Comparison of ENCODE assay signal across 14 cellular contexts in genomic region chr4:57182132-57182874, GRCh38.
DNase-seq lines count a peak whose midpoint lies in the region; ATAC-seq, FAIRE-seq and TF ChIP-seq lines count a peak whose summit lies in the region.
"Had no signal": no experiment of that assay in that cellular context is flagged by ENCODE, and none has a peak within 500 bp of the region (broad histone marks: within the 10 kb centered on the region; RNA-seq: fewer than 3 reads in every experiment).

No MANE protein-coding gene starts in this region.

- H3K9me1 ChIP-seq in K562 (ENCODE audit: control insufficient read depth, insufficient read depth, low read length): no peaks in the 10 kb centered on the region

- no peak overlapping the region for H2AFZ ChIP-seq in K562 (ENCODE audit: low read depth, low read length)

- no peaks in the 10 kb centered on the region for H3K79me2 ChIP-seq in K562 (ENCODE audit: control insufficient read depth, insufficient read depth, low read length)

- H3K4me1 Mint-ChIP-seq in endodermal cell: peaks cover 5% of the 10 kb centered on the region
- H3K4me1 Mint-ChIP-seq in stimulated activated memory B cell treated with anti-CD40 and anti-IgM and Interleukin-4, amounts not matched to agents 10 μg/mL and 1 μg/mL and 100 μg/mL, for 72 hours: no peaks in the 10 kb centered on the region

- H3K4me3 Mint-ChIP-seq in endodermal cell: no peak overlapping the region
- H3K4me3 Mint-ChIP-seq in stimulated activated memory B cell treated with anti-CD40 and anti-IgM and Interleukin-4, amounts not matched to agents 10 μg/mL and 1 μg/mL and 100 μg/mL, for 72 hours: no peak overlapping the region
- H3K4me3 Mint-ChIP-seq: mesothelial cell of epicardium had no signal

- H3K27ac Mint-ChIP-seq in endodermal cell: no peak overlapping the region
- H3K27ac Mint-ChIP-seq in stimulated activated memory B cell treated with anti-CD40 and anti-IgM and Interleukin-4, amounts not matched to agents 10 μg/mL and 1 μg/mL and 100 μg/mL, for 72 hours: no peak overlapping the region
- H3K27ac Mint-ChIP-seq: mesothelial cell of epicardium had no signal

- no peak for TF ChIP-seq EP300 in K562 (IDR thresholded peaks at IDR 0.05; ENCODE audit: low read length)

- in situ Hi-C loops in K562 (cut with MboI): no loop called here

- H3K4me1 ChIP-seq in BE2C (no peaks in the 10 kb centered on the region), K562 (replicated peaks in 1 of 2; ENCODE audit: control insufficient read depth in 2 of 2, insufficient read depth in 2 of 2, low read length in 2 of 2) (no peaks in the 10 kb centered on the region; a peak in 1 of 5 replicates), endodermal cell (ENCODE audit: control insufficient read depth, insufficient read depth, low read length) (no peaks in the 10 kb centered on the region)
- H3K4me1 ChIP-seq: ascending aorta, transverse colon had no signal

- no peaks in the 10 kb centered on the region for H4K20me1 ChIP-seq in K562 (replicated peaks; ENCODE audit: control insufficient read depth, insufficient read depth, low read length)

- TF ChIP-seq RAD21 in K562 (CRISPR knock-in tag; conservative IDR thresholded peaks at IDR 0.05 in 1 of 2, IDR thresholded peaks at IDR 0.05 in 1 of 2): no peak

- H3K27ac ChIP-seq in K562 (ENCODE audit: extremely low read depth, low read depth, low read length): no peak overlapping the region
- peak overlapping the region; percentile 71 for H3K27ac ChIP-seq in layer of hippocampus (ENCODE audit: low read depth, low read length)
- H3K27ac ChIP-seq in endodermal cell (ENCODE audit: low read depth, low read length): no peak overlapping the region
- H3K27ac ChIP-seq: ascending aorta, transverse colon, WERI-Rb-1 had no signal

- H3K9ac ChIP-seq in K562 (ENCODE audit: insufficient read depth in 1 of 2, low read depth in 2 of 2, low read length in 2 of 2): no peak overlapping the region
- no peak overlapping the region for H3K9ac ChIP-seq in endodermal cell (ENCODE audit: extremely low read depth, low read length, poor library complexity, severe bottlenecking)

- H3K36me3 ChIP-seq in BE2C (no peaks in the 10 kb centered on the region), K562 (ENCODE audit: control insufficient read depth, insufficient read depth, low read length) (no peaks in the 10 kb centered on the region), endodermal cell (ENCODE audit: control insufficient read depth, insufficient read depth, low read length) (no peaks in the 10 kb centered on the region)
- H3K36me3 ChIP-seq: ascending aorta, transverse colon, WERI-Rb-1 had no signal

- intact Hi-C loops in K562 (cut with micrococcal nuclease): no loop called here

- CTCF ChIA-PET in K562 (lab: Yijun Ruan, JAX; ENCODE audit: low intra/inter-chr PET ratio): no interaction called here

- H3K4me3 ChIP-seq in BE2C (ENCODE audit: low read depth, low read length) (no peak overlapping the region), K562 (no peak overlapping the region), endodermal cell (ENCODE audit: low read length) (no peak overlapping the region)
- H3K4me3 ChIP-seq: ascending aorta, transverse colon had no signal

- H3K36me3 Mint-ChIP-seq in endodermal cell (ENCODE audit: low read depth): no peaks in the 10 kb centered on the region
- no peaks in the 10 kb centered on the region for H3K36me3 Mint-ChIP-seq in stimulated activated memory B cell treated with anti-CD40 and anti-IgM and Interleukin-4, amounts not matched to agents 10 μg/mL and 1 μg/mL and 100 μg/mL, for 72 hours
- H3K36me3 Mint-ChIP-seq: mesothelial cell of epicardium had no signal

- H3K9me3 Mint-ChIP-seq in endodermal cell: no peaks in the 10 kb centered on the region
- H3K9me3 Mint-ChIP-seq in stimulated activated memory B cell treated with anti-CD40 and anti-IgM and Interleukin-4, amounts not matched to agents 10 μg/mL and 1 μg/mL and 100 μg/mL, for 72 hours: peaks cover 3% of the 10 kb centered on the region
- H3K9me3 Mint-ChIP-seq: mesothelial cell of epicardium had no signal

- peaks cover 44% of the 10 kb centered on the region for H3K27me3 Mint-ChIP-seq in endodermal cell (ENCODE audit: insufficient read depth)
- no peaks in the 10 kb centered on the region for H3K27me3 Mint-ChIP-seq in stimulated activated memory B cell treated with anti-CD40 and anti-IgM and Interleukin-4, amounts not matched to agents 10 μg/mL and 1 μg/mL and 100 μg/mL, for 72 hours

- H3K4me2 ChIP-seq in K562 (ENCODE audit: insufficient read depth, low read length): no peak overlapping the region; the same call in 1 of the 2 replicates

- H3K9me3 ChIP-seq in BE2C (no peaks in the 10 kb centered on the region), K562 (replicated peaks; ENCODE audit: control insufficient read depth, insufficient read depth, low read depth, low read length) (no peaks in the 10 kb centered on the region), endodermal cell (ENCODE audit: control insufficient read depth, low read length) (no peaks in the 10 kb centered on the region)
- H3K9me3 ChIP-seq: ascending aorta, transverse colon had no signal

- 3% methylated on average over 8 of the region's 8 CpGs for WGBS in K562 (ENCODE audit: insufficient coverage, low coverage, missing lambda C conversion rate)
- WGBS in endodermal cell (ENCODE audit: insufficient coverage in 1 of 2, insufficient read length in 1 of 2), 2 experiments: 93% methylated on average over 6 to 8 of the region's 8 CpGs

- peak; percentile 29 for FAIRE-seq in K562 (lab: Jason Lieb, UNC)

- no peak for ATAC-seq in K562
- no peak for ATAC-seq in stimulated activated memory B cell treated with anti-CD40 and anti-IgM and Interleukin-4, amounts not matched to agents 10 μg/mL and 1 μg/mL and 100 μg/mL, for 72 hours

- no peaks in the 10 kb centered on the region for H3K27me3 ChIP-seq in BE2C
- peaks cover 0 to 8% of the 10 kb centered on the region in 2 experiments; a peak in 2 of 5 replicates for H3K27me3 ChIP-seq in K562 (ENCODE audit: control insufficient read depth in 2 of 2, insufficient read depth in 2 of 2, low read length in 2 of 2)
- H3K27me3 ChIP-seq in layer of hippocampus (ENCODE audit: control insufficient read depth, insufficient read depth, low read length): no peaks in the 10 kb centered on the region
- H3K27me3 ChIP-seq in endodermal cell (ENCODE audit: control insufficient read depth, insufficient read depth, low read length, poor library complexity, severe bottlenecking): peaks cover 44% of the 10 kb centered on the region
- H3K27me3 ChIP-seq: ascending aorta, transverse colon had no signal

- no peak for TF ChIP-seq CTCF in BE2C (IDR thresholded peaks at IDR 0.05; ENCODE audit: low read depth, low read length)
- no peak for TF ChIP-seq CTCF in K562 (IDR thresholded peaks at IDR 0.05 in 2 of 3, conservative IDR thresholded peaks at IDR 0.05 in 1 of 3; ENCODE audit: insufficient read depth in 2 of 3, low read depth in 1 of 3, low read length in 3 of 3)
- no peak for TF ChIP-seq CTCF in endodermal cell (conservative IDR thresholded peaks at IDR 0.05)

- no TSS peak for BruUV-seq in K562 (replicated peaks; lab: Mats Ljungman, UMichigan)

- DNase-seq in BE2C (peak; percentile 20), NCI-H1092 (lab: John Stamatoyannopoulos, UW) (peak; percentile 77), K562 (ENCODE audit: extremely low read depth in 1 of 4, low spot score in 3 of 4) (peak in 1 of 4 experiments; percentile 13), dedifferentiated amniotic fluid mesenchymal stem cell (ENCODE audit: extremely low spot score) (no peak), HuH-7.5 (ENCODE audit: low spot score) (no peak), endodermal cell (no peak)
- DNase-seq: NCI-H187 treated with DMSO at 0.1 percent for 48 hours, retina, transverse colon, WERI-Rb-1 had no signal

- POLR2A ChIA-PET in K562 (lab: Yijun Ruan, JAX): no interaction called here

- no peak for TF ChIP-seq POLR2A in K562 (conservative IDR thresholded peaks at IDR 0.05)

TF ChIP-seq in K562, 482 proteins besides CTCF, POLR2A, EP300 and RAD21:
- TF ChIP-seq CBX3 (IDR thresholded peaks at IDR 0.05; ENCODE audit: borderline replicate concordance in 1 of 2, low read length in 2 of 2) (no peak), NFE2L1 (tag; IDR thresholded peaks at IDR 0.05; ENCODE audit: borderline replicate concordance, low read depth) (peak; percentile 58), TEAD1 (CRISPR knock-in tag; IDR thresholded peaks at IDR 0.05) (no peak), C11orf30 (IDR thresholded peaks at IDR 0.05; ENCODE audit: low read depth) (peak; percentile 43; the same call in 1 of the 2 replicates), MAFG (tag; conservative IDR thresholded peaks at IDR 0.05) (peak; percentile 74), ZNF395 (CRISPR knock-in tag; IDR thresholded peaks at IDR 0.05) (no peak), HMBOX1 (IDR thresholded peaks at IDR 0.05) (no peak), NFE2 (IDR thresholded peaks at IDR 0.05; ENCODE audit: low read depth) (peak; percentile 80), ZBTB8A (IDR thresholded peaks at IDR 0.05; ENCODE audit: partially characterized antibody) (no peak), ZNF316 (IDR thresholded peaks at IDR 0.05) (peak; percentile 49), SPI1 (IDR thresholded peaks at IDR 0.05; ENCODE audit: borderline replicate concordance, low read depth, low read length) (peak; percentile 92), STAT5B (CRISPR knock-in tag; IDR thresholded peaks at IDR 0.05) (no peak), MAFK (IDR thresholded peaks at IDR 0.05; ENCODE audit: low read length) (peak; percentile 7; the same call in 1 of the 2 replicates), MAFF (IDR thresholded peaks at IDR 0.05; ENCODE audit: low read length) (peak; percentile 52; the same call in 1 of the 2 replicates)

Comparison
In these comparisons a context has a peak if more than half of its experiments do, and no peak if none do; other contexts are left out.
1. DNase-seq: peak in BE2C (single experiment) and NCI-H1092 (single experiment); none in dedifferentiated amniotic fluid mesenchymal stem cell (single experiment), HuH-7.5 (single experiment) and endodermal cell (single experiment).